In the genomic region with DNA sequence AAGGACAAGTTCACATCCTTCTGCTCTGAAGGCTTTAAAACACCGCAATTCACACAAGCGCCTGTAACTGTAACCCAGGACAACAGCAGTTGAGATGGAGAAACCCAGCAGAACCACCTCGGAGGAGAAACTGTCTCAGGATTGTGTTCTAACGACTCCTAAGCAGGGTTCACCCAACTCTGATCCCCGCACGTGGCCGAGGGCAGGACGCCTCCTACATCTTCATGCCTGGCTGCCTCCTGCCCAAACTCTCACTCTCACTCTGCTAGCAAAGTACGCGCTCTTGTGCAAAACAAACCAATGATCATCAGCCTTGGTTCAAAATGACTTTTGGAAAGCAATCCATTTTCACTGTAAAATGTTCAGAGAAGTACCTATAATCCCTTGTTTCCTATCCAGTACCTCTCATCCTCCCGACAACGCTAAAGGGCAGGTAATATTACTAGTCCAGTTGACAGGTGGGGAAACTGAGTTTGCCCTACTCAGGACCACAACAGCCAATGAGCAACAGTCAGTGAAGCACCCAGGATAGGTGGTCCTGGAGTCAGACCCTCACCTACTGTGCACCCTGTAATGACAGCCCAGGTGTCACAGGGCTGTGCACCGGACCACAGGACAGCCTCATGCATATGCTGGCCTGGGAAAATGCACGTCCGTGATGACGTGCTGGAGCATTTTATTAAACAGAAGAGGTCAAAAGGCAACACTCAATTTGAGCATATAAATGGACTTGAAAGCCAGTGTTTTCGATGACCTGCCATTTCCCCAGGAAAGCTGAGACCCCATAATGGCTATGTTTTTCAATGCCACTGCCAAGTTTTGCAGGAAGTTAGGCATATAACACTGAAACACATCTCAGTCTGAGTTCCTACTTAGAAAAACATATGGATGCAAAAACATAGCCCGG, we compare ENCODE assay signal across 8 cellular contexts.
A peak's percentile ranks its signal among the peaks of the same experiment; 100 is the strongest.
DNase-seq lines count a peak whose midpoint lies in the region; ATAC-seq and TF ChIP-seq lines count a peak whose summit lies in the region.

No MANE protein-coding gene starts in this region.

- H3K27ac ChIP-seq in muscle layer of duodenum (ENCODE audit: low read length): peak overlapping the region; percentile 37

- peak; percentile 44 for DNase-seq in GF-D8 (lab: John Stamatoyannopoulos, UW)
- DNase-seq in astrocyte of the spinal cord (ENCODE audit: low read depth, low spot score): peak; percentile 45
- no peak for DNase-seq in NCI-H774 (lab: John Stamatoyannopoulos, UW)
- no peak for DNase-seq in SIG-M5 treated with dmso at 0.1 percent for 504 hours (lab: John Stamatoyannopoulos, UW; ENCODE audit: unreplicated experiment)

- no peaks in the 10 kb centered on the region for H3K9me3 ChIP-seq in muscle layer of duodenum (ENCODE audit: control insufficient read depth in 1 of 2, low read length in 2 of 2)

- no peak overlapping the region for H3K4me3 ChIP-seq in astrocyte of the spinal cord (ENCODE audit: low read depth, low read length)
- no peak overlapping the region for H3K4me3 ChIP-seq in muscle layer of duodenum (ENCODE audit: low read depth in 1 of 2, low read length in 2 of 2)

- H3K4me1 ChIP-seq in muscle layer of duodenum (ENCODE audit: control insufficient read depth in 1 of 2, insufficient read depth in 2 of 2, low read length in 2 of 2): peaks cover 12 to 37% of the 10 kb centered on the region in 2 donors

- no peaks in the 10 kb centered on the region for H3K27me3 ChIP-seq in muscle layer of duodenum (ENCODE audit: low read depth, low read length)

- in situ Hi-C loops in astrocyte of the spinal cord (cut with HindIII; ENCODE audit: low sequenced_read_pairs): no loop called here

- peak; percentile 34 for ATAC-seq in HG02885 (IDR thresholded peaks at IDR 0.05; ENCODE audit: poor library complexity, unreplicated experiment)
- no peak for ATAC-seq in activated CD4-positive, CD25-positive, alpha-beta regulatory T cell treated with anti-CD3 and anti-CD28 coated beads, Interleukin-2, amount 50 U/mL, for 24 hours
- no peak for ATAC-seq in GM21737 (IDR thresholded peaks at IDR 0.05; ENCODE audit: unreplicated experiment)

- no peaks in the 10 kb centered on the region for H3K36me3 ChIP-seq in muscle layer of duodenum (ENCODE audit: control insufficient read depth in 1 of 2, insufficient read depth in 2 of 2, low read length in 2 of 2)

- no peak for TF ChIP-seq CTCF in astrocyte of the spinal cord (IDR thresholded peaks at IDR 0.05; ENCODE audit: low read depth, low read length)

Comparison
In these comparisons a context has a peak if more than half of its experiments do, and no peak if none do; other contexts are left out.
1. DNase-seq: peak in GF-D8 (single experiment) and astrocyte of the spinal cord (single experiment); none in NCI-H774 (single experiment) and SIG-M5 treated with dmso at 0.1 percent for 504 hours (single experiment).